In genomic region chr15:67119238-67119846, GRCh38 we compare ENCODE assay signal across 2 cellular contexts.
TF ChIP-seq lines count a peak whose summit lies in the region.

No MANE protein-coding gene starts in this region.

TF ChIP-seq in H1, 55 proteins besides CTCF, POLR2A, EP300 and RAD21:
- TF ChIP-seq CHD2 (IDR thresholded peaks at IDR 0.05; ENCODE audit: low read length) (no peak), CREB1 (IDR thresholded peaks at IDR 0.05) (no peak), KDM4A (IDR thresholded peaks at IDR 0.05; ENCODE audit: low read depth, low read length, severe bottlenecking) (no peak), SUZ12 (IDR thresholded peaks at IDR 0.05; ENCODE audit: low read length) (no peak), TAF7 (optimal IDR thresholded peaks at IDR 0.05; ENCODE audit: borderline replicate concordance, low read depth, low read length) (no peak), BRCA1 (IDR thresholded peaks at IDR 0.05; ENCODE audit: low read depth, low read length) (no peak), HDAC2 (IDR thresholded peaks at IDR 0.05; ENCODE audit: borderline replicate concordance in 1 of 2, low read depth in 2 of 2, low read length in 2 of 2) (no peak), SRF (IDR thresholded peaks at IDR 0.05; ENCODE audit: low read depth, low read length) (no peak), PHF8 (conservative IDR thresholded peaks at IDR 0.05; ENCODE audit: low read depth, low read length) (no peak), JUND (IDR thresholded peaks at IDR 0.05; ENCODE audit: low read length) (no peak)
- TF ChIP-seq, protein P1, sequence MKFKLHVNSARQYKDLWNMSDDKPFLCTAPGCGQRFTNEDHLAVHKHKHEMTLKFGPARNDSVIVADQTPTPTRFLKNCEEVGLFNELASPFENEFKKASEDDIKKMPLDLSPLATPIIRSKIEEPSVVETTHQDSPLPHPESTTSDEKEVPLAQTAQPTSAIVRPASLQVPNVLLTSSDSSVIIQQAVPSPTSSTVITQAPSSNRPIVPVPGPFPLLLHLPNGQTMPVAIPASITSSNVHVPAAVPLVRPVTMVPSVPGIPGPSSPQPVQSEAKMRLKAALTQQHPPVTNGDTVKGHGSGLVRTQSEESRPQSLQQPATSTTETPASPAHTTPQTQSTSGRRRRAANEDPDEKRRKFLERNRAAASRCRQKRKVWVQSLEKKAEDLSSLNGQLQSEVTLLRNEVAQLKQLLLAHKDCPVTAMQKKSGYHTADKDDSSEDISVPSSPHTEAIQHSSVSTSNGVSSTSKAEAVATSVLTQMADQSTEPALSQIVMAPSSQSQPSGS (IDR thresholded peaks at IDR 0.05; ENCODE audit: low read length), result no peak

TF ChIP-seq in GM23338, 12 proteins besides CTCF, POLR2A, EP300 and RAD21:
- TF ChIP-seq REST (IDR thresholded peaks at IDR 0.05; ENCODE audit: unreplicated experiment), result no peak
- TF ChIP-seq ZNF331 (CRISPR knock-in tag; IDR thresholded peaks at IDR 0.05; ENCODE audit: low read depth), result no peak
- TF ChIP-seq, protein P2, sequence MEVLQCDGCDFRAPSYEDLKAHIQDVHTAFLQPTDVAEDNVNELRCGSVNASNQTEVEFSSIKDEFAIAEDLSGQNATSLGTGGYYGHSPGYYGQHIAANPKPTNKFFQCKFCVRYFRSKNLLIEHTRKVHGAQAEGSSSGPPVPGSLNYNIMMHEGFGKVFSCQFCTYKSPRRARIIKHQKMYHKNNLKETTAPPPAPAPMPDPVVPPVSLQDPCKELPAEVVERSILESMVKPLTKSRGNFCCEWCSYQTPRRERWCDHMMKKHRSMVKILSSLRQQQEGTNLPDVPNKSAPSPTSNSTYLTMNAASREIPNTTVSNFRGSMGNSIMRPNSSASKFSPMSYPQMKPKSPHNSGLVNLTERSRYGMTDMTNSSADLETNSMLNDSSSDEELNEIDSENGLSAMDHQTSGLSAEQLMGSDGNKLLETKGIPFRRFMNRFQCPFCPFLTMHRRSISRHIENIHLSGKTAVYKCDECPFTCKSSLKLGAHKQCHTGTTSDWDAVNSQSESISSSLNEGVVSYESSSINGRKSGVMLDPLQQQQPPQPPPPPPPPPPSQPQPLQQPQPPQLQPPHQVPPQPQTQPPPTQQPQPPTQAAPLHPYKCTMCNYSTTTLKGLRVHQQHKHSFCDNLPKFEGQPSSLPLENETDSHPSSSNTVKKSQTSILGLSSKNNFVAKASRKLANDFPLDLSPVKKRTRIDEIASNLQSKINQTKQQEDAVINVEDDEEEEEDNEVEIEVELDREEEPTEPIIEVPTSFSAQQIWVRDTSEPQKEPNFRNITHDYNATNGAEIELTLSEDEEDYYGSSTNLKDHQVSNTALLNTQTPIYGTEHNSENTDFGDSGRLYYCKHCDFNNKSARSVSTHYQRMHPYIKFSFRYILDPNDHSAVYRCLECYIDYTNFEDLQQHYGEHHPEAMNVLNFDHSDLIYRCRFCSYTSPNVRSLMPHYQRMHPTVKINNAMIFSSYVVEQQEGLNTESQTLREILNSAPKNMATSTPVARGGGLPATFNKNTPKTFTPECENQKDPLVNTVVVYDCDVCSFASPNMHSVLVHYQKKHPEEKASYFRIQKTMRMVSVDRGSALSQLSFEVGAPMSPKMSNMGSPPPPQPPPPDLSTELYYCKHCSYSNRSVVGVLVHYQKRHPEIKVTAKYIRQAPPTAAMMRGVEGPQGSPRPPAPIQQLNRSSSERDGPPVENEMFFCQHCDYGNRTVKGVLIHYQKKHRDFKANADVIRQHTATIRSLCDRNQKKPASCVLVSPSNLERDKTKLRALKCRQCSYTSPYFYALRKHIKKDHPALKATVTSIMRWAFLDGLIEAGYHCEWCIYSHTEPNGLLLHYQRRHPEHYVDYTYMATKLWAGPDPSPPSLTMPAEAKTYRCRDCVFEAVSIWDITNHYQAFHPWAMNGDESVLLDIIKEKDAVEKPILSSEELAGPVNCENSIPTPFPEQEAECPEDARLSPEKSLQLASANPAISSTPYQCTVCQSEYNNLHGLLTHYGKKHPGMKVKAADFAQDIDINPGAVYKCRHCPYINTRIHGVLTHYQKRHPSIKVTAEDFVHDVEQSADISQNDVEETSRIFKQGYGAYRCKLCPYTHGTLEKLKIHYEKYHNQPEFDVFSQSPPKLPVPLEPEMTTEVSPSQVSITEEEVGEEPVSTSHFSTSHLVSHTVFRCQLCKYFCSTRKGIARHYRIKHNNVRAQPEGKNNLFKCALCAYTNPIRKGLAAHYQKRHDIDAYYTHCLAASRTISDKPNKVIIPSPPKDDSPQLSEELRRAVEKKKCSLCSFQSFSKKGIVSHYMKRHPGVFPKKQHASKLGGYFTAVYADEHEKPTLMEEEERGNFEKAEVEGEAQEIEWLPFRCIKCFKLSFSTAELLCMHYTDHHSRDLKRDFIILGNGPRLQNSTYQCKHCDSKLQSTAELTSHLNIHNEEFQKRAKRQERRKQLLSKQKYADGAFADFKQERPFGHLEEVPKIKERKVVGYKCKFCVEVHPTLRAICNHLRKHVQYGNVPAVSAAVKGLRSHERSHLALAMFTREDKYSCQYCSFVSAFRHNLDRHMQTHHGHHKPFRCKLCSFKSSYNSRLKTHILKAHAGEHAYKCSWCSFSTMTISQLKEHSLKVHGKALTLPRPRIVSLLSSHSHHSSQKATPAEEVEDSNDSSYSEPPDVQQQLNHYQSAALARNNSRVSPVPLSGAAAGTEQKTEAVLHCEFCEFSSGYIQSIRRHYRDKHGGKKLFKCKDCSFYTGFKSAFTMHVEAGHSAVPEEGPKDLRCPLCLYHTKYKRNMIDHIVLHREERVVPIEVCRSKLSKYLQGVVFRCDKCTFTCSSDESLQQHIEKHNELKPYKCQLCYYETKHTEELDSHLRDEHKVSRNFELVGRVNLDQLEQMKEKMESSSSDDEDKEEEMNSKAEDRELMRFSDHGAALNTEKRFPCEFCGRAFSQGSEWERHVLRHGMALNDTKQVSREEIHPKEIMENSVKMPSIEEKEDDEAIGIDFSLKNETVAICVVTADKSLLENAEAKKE (CRISPR knock-in tag; IDR thresholded peaks at IDR 0.05), result no peak
- TF ChIP-seq ZNF114 (CRISPR knock-in tag; IDR thresholded peaks at IDR 0.05), result no peak
- no peak for TF ChIP-seq ETS1 (IDR thresholded peaks at IDR 0.05)
- no peak for TF ChIP-seq NANOG (IDR thresholded peaks at IDR 0.05; ENCODE audit: borderline replicate concordance)
- TF ChIP-seq STAT1 (IDR thresholded peaks at IDR 0.05; ENCODE audit: unreplicated experiment), result no peak
- no peak for TF ChIP-seq JUNB (IDR thresholded peaks at IDR 0.05; ENCODE audit: unreplicated experiment)
- no peak for TF ChIP-seq EZH2phosphoT487 (IDR thresholded peaks at IDR 0.05; ENCODE audit: unreplicated experiment)
- no peak for TF ChIP-seq POLR2AphosphoS5 (IDR thresholded peaks at IDR 0.05; ENCODE audit: low read depth)
- no peak for TF ChIP-seq EZH2 (IDR thresholded peaks at IDR 0.05; ENCODE audit: low read depth, unreplicated experiment)
- no peak for TF ChIP-seq CREB1 (CRISPR knock-in tag; IDR thresholded peaks at IDR 0.05; ENCODE audit: low read depth)
TF ChIP-seq in GM23338: peak in this region for 0.
